ENCODE assay signal across 9 cellular contexts in the genomic region with DNA sequence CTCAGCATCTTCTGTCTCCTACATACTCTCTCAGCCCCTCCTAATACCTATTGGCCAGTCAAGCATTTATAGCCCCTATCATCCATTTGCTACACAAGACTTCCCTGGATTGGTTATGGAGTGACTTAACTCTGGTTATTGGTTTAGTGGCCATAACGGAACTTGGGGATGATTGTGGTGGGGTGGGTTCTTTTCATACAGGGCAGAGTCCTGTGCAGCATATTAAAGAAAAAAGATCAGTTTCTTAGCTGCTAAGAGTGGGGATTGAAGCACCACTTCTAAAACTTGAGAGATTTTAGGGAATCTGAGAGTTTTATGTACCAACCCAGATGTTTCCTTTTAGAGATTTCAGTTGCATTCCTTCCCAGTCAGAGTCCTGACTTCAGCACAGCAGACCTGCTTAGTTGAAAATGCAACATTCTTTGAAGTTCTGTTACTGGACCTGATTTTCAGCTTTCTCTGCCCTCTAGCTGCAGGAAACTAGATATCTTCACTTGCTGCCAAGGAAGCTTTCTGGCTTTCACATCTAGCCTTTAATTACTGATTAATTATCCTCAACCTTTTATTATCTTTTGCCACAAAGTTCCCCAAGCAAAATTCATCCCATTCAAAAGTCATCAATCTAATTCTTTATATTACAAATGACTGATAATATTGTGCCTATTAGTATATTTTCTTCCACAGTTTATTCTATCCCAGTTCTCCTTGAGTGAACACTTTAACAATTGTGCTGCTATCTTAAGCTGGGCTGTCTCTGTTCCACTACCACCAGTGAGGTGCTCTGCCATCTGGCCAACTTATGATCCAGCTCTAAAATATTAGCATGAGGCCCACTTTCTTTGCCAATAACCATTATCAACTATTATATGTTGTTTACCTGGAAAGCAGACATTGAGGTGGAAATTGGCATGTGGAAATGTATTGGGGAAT.
DNase-seq lines count a peak whose midpoint lies in the region; ATAC-seq, FAIRE-seq and TF ChIP-seq lines count a peak whose summit lies in the region.
"Had no signal": no experiment of that assay in that cellular context is flagged by ENCODE, and none has a peak within 500 bp of the region (broad histone marks: within the 10 kb centered on the region; RNA-seq: fewer than 3 reads in every experiment).

No MANE protein-coding gene starts in this region.

- no peak overlapping the region for H3K4me2 ChIP-seq in A549
- H3K4me2 ChIP-seq in OCI-LY3 (ENCODE audit: low read length) = no peak overlapping the region

- WGBS in A549 (ENCODE audit: missing lambda C conversion rate) = 44% methylated on average over 1 of the region's 1 CpG
- WGBS in tibial nerve, 2 donors = 15 to 31% methylated on average over 1 of the region's 1 CpG

- TF ChIP-seq POLR2A in A549 (IDR thresholded peaks at IDR 0.05; ENCODE audit: low read length) (no peak), tibial nerve (IDR thresholded peaks at IDR 0.05) (no peak)

- ATAC-seq in A549 = 0 out of 6 replicates have a peak, but pooled peaks of 1 of the 2 experiments have one; percentile 31
- ATAC-seq in GM21529 (IDR thresholded peaks at IDR 0.05; ENCODE audit: unreplicated experiment) = peak; percentile 70
- no peak for ATAC-seq in HG03469 (IDR thresholded peaks at IDR 0.05; ENCODE audit: unreplicated experiment)

- DNase-seq in A549 (ENCODE audit: low read depth in 1 of 2, low spot score in 1 of 2) (no peak), left ventricle myocardium inferior (no peak), tibial nerve (ENCODE audit: low spot score in 2 of 2) (peak in 1 of 2 donors; percentile 8), 8988T (no peak), ecto neural progenitor cell (ENCODE audit: low spot score) (no peak)

- POLR2A ChIA-PET in A549 (lab: Yijun Ruan, JAX) = no interaction called here

- no peak overlapping the region for H3K9ac ChIP-seq in OCI-LY3 (ENCODE audit: low read length)

- H3K9me3 ChIP-seq in A549 = peaks cover 4% of the 10 kb centered on the region; the same call in 2 of the 3 replicates
- no peaks in the 10 kb centered on the region for H3K9me3 ChIP-seq in OCI-LY3 (ENCODE audit: insufficient read depth, low read length)
- peaks cover 20% of the 10 kb centered on the region for H3K9me3 ChIP-seq in left ventricle myocardium inferior (replicated peaks)
- H3K9me3 ChIP-seq in tibial nerve = no peaks in the 10 kb centered on the region

- CTCF ChIA-PET in A549 (lab: Yijun Ruan, JAX) = interaction anchor here (1.2 kb wide), 2 partner anchors 9 kb away, joined by 3 to 4 read pairs; no protein-coding TSS in a partner anchor

- H3K27me3 ChIP-seq in OCI-LY3 (ENCODE audit: low read depth, low read length) (no peaks in the 10 kb centered on the region), left ventricle myocardium inferior (ENCODE audit: low read depth) (no peaks in the 10 kb centered on the region), tibial nerve (no peaks in the 10 kb centered on the region)

- H3K4me1 ChIP-seq in A549 (no peaks in the 10 kb centered on the region), OCI-LY3 (ENCODE audit: low read length) (no peaks in the 10 kb centered on the region), left ventricle myocardium inferior (peaks cover 17% of the 10 kb centered on the region), tibial nerve (peaks cover 0 to 15% (median 2%) of the 10 kb centered on the region in 4 donors)

- no peak for FAIRE-seq in A549 (lab: Jason Lieb, UNC)
- FAIRE-seq: G401.6 had no signal

- no peaks in the 10 kb centered on the region for H3K36me3 ChIP-seq in OCI-LY3 (replicated peaks; ENCODE audit: low read depth, low read length)
- no peaks in the 10 kb centered on the region for H3K36me3 ChIP-seq in left ventricle myocardium inferior
- H3K36me3 ChIP-seq in tibial nerve = no peaks in the 10 kb centered on the region

- TF ChIP-seq CTCF in A549 (IDR thresholded peaks at IDR 0.05) (peak; percentile 34), OCI-LY3 (IDR thresholded peaks at IDR 0.05; ENCODE audit: low read depth, low read length) (peak; percentile 47), left ventricle myocardium inferior (IDR thresholded peaks at IDR 0.05; ENCODE audit: borderline replicate concordance) (peak; percentile 30), tibial nerve (IDR thresholded peaks at IDR 0.05) (peak; percentile 7 to 64 (median 38))

- intact Hi-C loops in left ventricle myocardium inferior (cut with micrococcal nuclease) = no loop called here

- no peak overlapping the region for H3K27ac ChIP-seq in A549
- no peak overlapping the region for H3K27ac ChIP-seq in OCI-LY3 (ENCODE audit: low read length)
- H3K27ac ChIP-seq in left ventricle myocardium inferior (replicated peaks) = peak overlapping the region; percentile 21
- peak overlapping the region in 1 of 4 donors; percentile 38 for H3K27ac ChIP-seq in tibial nerve

- no peaks in the 10 kb centered on the region for H3K79me2 ChIP-seq in OCI-LY3 (ENCODE audit: low read length)

- no peak overlapping the region for H2AFZ ChIP-seq in OCI-LY3 (ENCODE audit: low read depth, low read length)

- H3K4me3 ChIP-seq in A549 = no peak overlapping the region
- H3K4me3 ChIP-seq in OCI-LY3 (ENCODE audit: low read length) = no peak overlapping the region
- no peak overlapping the region for H3K4me3 ChIP-seq in left ventricle myocardium inferior
- no peak overlapping the region for H3K4me3 ChIP-seq in tibial nerve

- peak; percentile 16 to 25; a peak in 2 of 5 replicates for TF ChIP-seq RAD21 in A549 (conservative IDR thresholded peaks at IDR 0.05 in 1 of 2, IDR thresholded peaks at IDR 0.05 in 1 of 2)

- TF ChIP-seq EP300 in A549 (IDR thresholded peaks at IDR 0.05) = no peak
- TF ChIP-seq EP300 in tibial nerve (IDR thresholded peaks at IDR 0.05) = no peak

- no peaks in the 10 kb centered on the region for H4K20me1 ChIP-seq in OCI-LY3 (ENCODE audit: insufficient read depth, low read length)

TF ChIP-seq in A549, 52 proteins besides CTCF, POLR2A, EP300 and RAD21:
- TF ChIP-seq RARB (CRISPR knock-in tag; IDR thresholded peaks at IDR 0.05) (no peak), CBX8 (IDR thresholded peaks at IDR 0.05) (no peak), SMC3 (IDR thresholded peaks at IDR 0.05) (0 out of 3 replicates have a peak, but pooled peaks have one; percentile 12), RFX5 (IDR thresholded peaks at IDR 0.05) (no peak)
